25 cellular contexts compared by ENCODE assay signal in genomic region chr17:70569131-70569530, GRCh38.
"Had no signal": no experiment of that assay in that cellular context is flagged by ENCODE, and none has a peak within 500 bp of the region (broad histone marks: within the 10 kb centered on the region; RNA-seq: fewer than 3 reads in every experiment).

No MANE protein-coding gene starts in this region.

- H3K79me2 ChIP-seq: hepatocyte had no signal

- DNase-seq: dermis blood vessel endothelial cell; dorsolateral prefrontal cortex; effector CD4-positive, alpha-beta T cell; effector memory CD4-positive, alpha-beta T cell; heart left ventricle; hypothalamus; immature natural killer cell; islet precursor cell; kidney; kidney glomerular epithelial cell; left cardiac atrium; left lung; left ventricle myocardium superior; lower lobe of right lung; mesenchymal stem cell; midbrain; naive thymus-derived CD4-positive, alpha-beta T cell had no signal

- ATAC-seq: foreskin keratinocyte; gastroesophageal sphincter; heart left ventricle; left cardiac atrium; left lung; left ventricle myocardium superior; lower lobe of right lung; naive thymus-derived CD4-positive, alpha-beta T cell had no signal

- H3K4me3 ChIP-seq: coronary artery, dorsolateral prefrontal cortex, esophagus muscularis mucosa, gastroesophageal sphincter, heart left ventricle, hepatocyte, left lung, lower lobe of right lung had no signal

- H3K36me3 ChIP-seq: esophagus muscularis mucosa, gastroesophageal sphincter, heart left ventricle, left lung, lower lobe of right lung had no signal

- H3K4me3 Mint-ChIP-seq: immature natural killer cell; naive thymus-derived CD4-positive, alpha-beta T cell had no signal

- H3K27ac ChIP-seq: coronary artery, dorsolateral prefrontal cortex, esophagus muscularis mucosa, foreskin keratinocyte, gastroesophageal sphincter, heart left ventricle, hepatocyte, left lung, lower lobe of right lung had no signal

- H3K4me2 ChIP-seq: hepatocyte had no signal

- H3K36me3 Mint-ChIP-seq: immature natural killer cell; naive thymus-derived CD4-positive, alpha-beta T cell had no signal

- H2AFZ ChIP-seq: hepatocyte had no signal

- H3K4me1 Mint-ChIP-seq: immature natural killer cell; naive thymus-derived CD4-positive, alpha-beta T cell had no signal

- H3K4me1 ChIP-seq: gastroesophageal sphincter, left lung, lower lobe of right lung had no signal

- H3K27ac Mint-ChIP-seq: immature natural killer cell; naive thymus-derived CD4-positive, alpha-beta T cell had no signal

- FAIRE-seq: colon, endothelial cell of umbilical vein, frontal cortex, kidney had no signal

- H3K27me3 ChIP-seq: dorsolateral prefrontal cortex, esophagus muscularis mucosa, foreskin keratinocyte, gastroesophageal sphincter, heart left ventricle, hepatocyte, left lung had no signal

- H3K9me3 ChIP-seq: esophagus muscularis mucosa, gastroesophageal sphincter, heart left ventricle, left lung, lower lobe of right lung had no signal
